In genomic region chr6:57221936-57222683, GRCh38 we compare ENCODE assay signal across 8 cellular contexts. TPM values are rescaled to one million over a fixed set of nuclear protein-coding genes. Genes with fewer than 3 reads are reported as not detected.
A peak's percentile ranks its signal among the peaks of the same experiment; 100 is the strongest.
DNase-seq lines count a peak whose midpoint lies in the region; FAIRE-seq and TF ChIP-seq lines count a peak whose summit lies in the region.

Gene RAB23, minus strand, starts transcription at chr6:57222307. Its CDS starts 11,927 bp downstream, at chr6:57210380.

- in situ Hi-C loops in Caki2 (cut with HindIII; ENCODE audit: low pct_unique_long_range_greater_than_20kb, low sequenced_read_pairs) = no loop called here

- FAIRE-seq in endometrium (lab: Jason Lieb, UNC) = peak; percentile 65

- H3K27ac ChIP-seq in mesodermal cell (ENCODE audit: low read depth, low read length, severe bottlenecking) = peak within 1 kb of the TSS; percentile 48

- no peak for TF ChIP-seq CTCF in GM20000 (IDR thresholded peaks at IDR 0.05; ENCODE audit: extremely low read depth, missing control alignments)

- 0 to 1% methylated on average over 46 to 48 of the region's 66 CpGs for WGBS in mesodermal cell (ENCODE audit: insufficient coverage in 2 of 2), 2 experiments

- peaks cover 8% of the 10 kb centered on the region for H3K9me3 ChIP-seq in mesodermal cell (ENCODE audit: control insufficient read depth, low read length)

- peaks cover 5% of the 10 kb centered on the region for H3K36me3 ChIP-seq in mesodermal cell (ENCODE audit: control insufficient read depth, insufficient read depth, low read length)

- DNase-seq in Caki2 (ENCODE audit: low read depth) (peak; percentile 93), GM20000 (ENCODE audit: low spot score) (peak; percentile 93), HS-27A (ENCODE audit: low read depth) (peak; percentile 36), NOMO-1 (lab: John Stamatoyannopoulos, UW; ENCODE audit: unreplicated experiment in 2 of 2) (peak; percentile 52 to 62)
- DNase-seq in activated CD8-positive, alpha-beta memory T cell treated with anti-CD3 and anti-CD28 coated beads, Interleukin-2, amount 50 U/mL, for 24 hours (ENCODE audit: extremely low read depth) = peak; percentile 42
- peak; percentile 79 for DNase-seq in stimulated activated CD8-positive, alpha-beta memory T cell treated with anti-CD3 and anti-CD28 coated beads, Interleukin-15, amount 100 ng/mL, for 24 hours (ENCODE audit: low read depth)

- peak within 1 kb of the TSS; percentile 93 for H3K4me3 ChIP-seq in mesodermal cell (ENCODE audit: extremely low read depth, insufficient read depth, low read length, poor library complexity, severe bottlenecking)

- peaks cover 5% of the 10 kb centered on the region for H3K4me1 ChIP-seq in mesodermal cell (ENCODE audit: control insufficient read depth, insufficient read depth, low read length, poor library complexity, severe bottlenecking)

RNA-seq across cellular contexts. Expression of gene RAB23, which starts in this region (rescaled TPM):
- 17.0 and 25.2 TPM in 2 replicates for total RNA-seq in Caki2 (2014; rRNA removed; shearing (Covaris generic); ENCODE audit: low replicate concordance)
- polyA plus RNA-seq in mesodermal cell (2013, experiment 1 of 2) = 23.0 TPM
- polyA plus RNA-seq in mesodermal cell (2013, experiment 2 of 2) = 29.2 TPM

Comparison
In these comparisons a context has a peak if more than half of its experiments do, and no peak if none do; other contexts are left out.
1. Peak in every context shown above with its lines: DNase-seq, H3K4me3 ChIP-seq and H3K27ac ChIP-seq.
2. DNase-seq: peak in every context shown above with its lines; median percentile 93 in Caki2; 93 in GM20000; 79 in stimulated activated CD8-positive, alpha-beta memory T cell treated with anti-CD3 and anti-CD28 coated beads, Interleukin-15, amount 100 ng/mL, for 24 hours; 57 in NOMO-1; 42 in activated CD8-positive, alpha-beta memory T cell treated with anti-CD3 and anti-CD28 coated beads, Interleukin-2, amount 50 U/mL, for 24 hours; 36 in HS-27A.